10 cellular contexts compared by ENCODE assay signal in genomic region chr1:204319462-204319861, GRCh38. TPM values are rescaled to one million over a fixed set of nuclear protein-coding genes. Genes with fewer than 3 reads are reported as not detected.
DNase-seq lines count a peak whose midpoint lies in the region; ATAC-seq, FAIRE-seq and TF ChIP-seq lines count a peak whose summit lies in the region.
"Had no signal": no experiment of that assay in that cellular context is flagged by ENCODE, and none has a peak within 500 bp of the region (broad histone marks: within the 10 kb centered on the region; RNA-seq: fewer than 3 reads in every experiment).

No MANE protein-coding gene starts in this region.

- H3K36me3 ChIP-seq in Peyer's patch: no peaks in the 10 kb centered on the region
- H3K36me3 ChIP-seq in osteoblast (ENCODE audit: insufficient read depth, low read length): no peaks in the 10 kb centered on the region
- H3K36me3 ChIP-seq in naive thymus-derived CD4-positive, alpha-beta T cell (ENCODE audit: control insufficient read depth in 2 of 3, insufficient read depth in 3 of 3, low read length in 3 of 3): no peaks in the 10 kb centered on the region
- H3K36me3 ChIP-seq: pancreas had no signal

- peaks cover 0 to 2% (median 0%) of the 10 kb centered on the region in 7 donors for H3K4me1 Mint-ChIP-seq in naive thymus-derived CD4-positive, alpha-beta T cell

- POLR2A ChIA-PET in naive thymus-derived CD4-positive, alpha-beta T cell (lab: Charles Lee): no interaction called here

- no peak for FAIRE-seq in GM19239 (lab: Jason Lieb, UNC)
- FAIRE-seq: pancreas had no signal

- H3K4me3 Mint-ChIP-seq in naive thymus-derived CD4-positive, alpha-beta T cell: no peak overlapping the region

- H4K20me1 ChIP-seq in osteoblast (ENCODE audit: insufficient read depth, low read length): no peaks in the 10 kb centered on the region

- intact Hi-C loops in naive thymus-derived CD4-positive, alpha-beta T cell (cut with micrococcal nuclease): no loop called here

- CTCF ChIA-PET in naive thymus-derived CD4-positive, alpha-beta T cell (lab: Charles Lee): no interaction called here

- no peak for TF ChIP-seq CTCF in Peyer's patch (IDR thresholded peaks at IDR 0.05)
- no peak for TF ChIP-seq CTCF in osteoblast (IDR thresholded peaks at IDR 0.05; ENCODE audit: extremely low read depth, low read depth, low read length)

- peaks cover 0 to 3% (median 0%) of the 10 kb centered on the region in 5 donors for H3K27me3 Mint-ChIP-seq in naive thymus-derived CD4-positive, alpha-beta T cell

- peak overlapping the region in 3 of 4 donors; percentile 44 to 82 (median 66) for H3K27ac ChIP-seq in Peyer's patch
- H3K27ac ChIP-seq in osteoblast (ENCODE audit: low read depth, low read length): peak overlapping the region; percentile 44
- no peak overlapping the region for H3K27ac ChIP-seq in naive thymus-derived CD4-positive, alpha-beta T cell (ENCODE audit: low read depth, low read length)
- H3K27ac ChIP-seq: pancreas had no signal

- no peaks in the 10 kb centered on the region for H3K36me3 Mint-ChIP-seq in naive thymus-derived CD4-positive, alpha-beta T cell

- H3K4me3 ChIP-seq in Peyer's patch (no peak overlapping the region), osteoblast (ENCODE audit: insufficient read depth, low read length) (no peak overlapping the region)
- H3K4me3 ChIP-seq in naive thymus-derived CD4-positive, alpha-beta T cell (ENCODE audit: low read length): no peak overlapping the region
- H3K4me3 ChIP-seq: pancreas had no signal

- peaks cover 0 to 44% (median 1%) of the 10 kb centered on the region in 4 donors for H3K4me1 ChIP-seq in Peyer's patch
- H3K4me1 ChIP-seq in osteoblast (ENCODE audit: insufficient read depth, low read length): peaks cover 33% of the 10 kb centered on the region
- no peaks in the 10 kb centered on the region for H3K4me1 ChIP-seq in naive thymus-derived CD4-positive, alpha-beta T cell (ENCODE audit: control insufficient read depth in 2 of 2, insufficient read depth in 2 of 2, low read length in 2 of 2)

- no peaks in the 10 kb centered on the region for H3K79me2 ChIP-seq in osteoblast (ENCODE audit: insufficient read depth, low read length)

- no peak for TF ChIP-seq POLR2A in Peyer's patch (IDR thresholded peaks at IDR 0.05)

- peak overlapping the region; percentile 28 for H2AFZ ChIP-seq in osteoblast (ENCODE audit: low read length)

- no peak overlapping the region for H3K27ac Mint-ChIP-seq in naive thymus-derived CD4-positive, alpha-beta T cell

- peak; percentile 57 for ATAC-seq in esophagus mucosa
- ATAC-seq in naive thymus-derived CD4-positive, alpha-beta T cell: no peak

- peak overlapping the region; percentile 30 for H3K4me2 ChIP-seq in osteoblast (ENCODE audit: insufficient read depth, low read length)

- no peaks in the 10 kb centered on the region for H3K9me3 Mint-ChIP-seq in naive thymus-derived CD4-positive, alpha-beta T cell

- peak; percentile 85 for DNase-seq in Daoy (ENCODE audit: low read depth)
- peak in 2 of 3 donors; percentile 45 to 66 for DNase-seq in Peyer's patch
- DNase-seq in osteoblast (ENCODE audit: insufficient read length, low spot score, missing footprints): no peak
- no peak for DNase-seq in cortex of kidney (lab: John Stamatoyannopoulos, UW)
- DNase-seq in naive thymus-derived CD4-positive, alpha-beta T cell: no peak
- no peak for DNase-seq in GM19239 (ENCODE audit: insufficient read length, low spot score)
- no peak for DNase-seq in cerebellar cortex (ENCODE audit: low spot score)
- DNase-seq: amygdala, pancreas had no signal

- H3K27me3 ChIP-seq in Peyer's patch (no peaks in the 10 kb centered on the region), osteoblast (ENCODE audit: insufficient read depth, low read length) (peaks cover 11% of the 10 kb centered on the region)
- no peaks in the 10 kb centered on the region for H3K27me3 ChIP-seq in naive thymus-derived CD4-positive, alpha-beta T cell (ENCODE audit: control insufficient read depth in 2 of 2, insufficient read depth in 2 of 2, low read length in 2 of 2)
- H3K27me3 ChIP-seq: pancreas had no signal

- no peaks in the 10 kb centered on the region for H3K9me3 ChIP-seq in Peyer's patch
- no peaks in the 10 kb centered on the region for H3K9me3 ChIP-seq in osteoblast (ENCODE audit: low read depth, low read length)
- H3K9me3 ChIP-seq in naive thymus-derived CD4-positive, alpha-beta T cell (ENCODE audit: control insufficient read depth in 2 of 3, low read length in 3 of 3): no peaks in the 10 kb centered on the region
- H3K9me3 ChIP-seq: pancreas had no signal

RNA-seq across cellular contexts. Expression of gene PLEKHA6, which starts 40.3 kb away (rescaled TPM):
- total RNA-seq in Daoy (2014; rRNA removed; shearing (Covaris generic)): 0.29 and 0.83 TPM in 2 replicates
- total RNA-seq in Peyer's patch (10 to 100 TPM; 57.3 to 91.6 (median 70.2) TPM), esophagus mucosa (11.1 TPM), osteoblast (0.29 and 0.36 TPM in 2 replicates)
- total RNA-seq in naive thymus-derived CD4-positive, alpha-beta T cell: 1 to 10 TPM in 1 of 5 experiments, under 1 TPM in 4; 0.05 to 1.9 (median 0.57) TPM
- under 1 TPM in 1 of 2 donors, not detected in 1; 0.24 TPM for polyA plus RNA-seq in naive thymus-derived CD4-positive, alpha-beta T cell

Comparison
In these comparisons a context has a peak if more than half of its experiments do, and no peak if none do; other contexts are left out.
1. DNase-seq: peak in Daoy (single experiment) and Peyer's patch (2 of 3); none in osteoblast (single experiment), cortex of kidney (single experiment), naive thymus-derived CD4-positive, alpha-beta T cell (0 of 9), GM19239 (single experiment) and cerebellar cortex (single experiment).